In genomic region chr6:71489736-71490135, GRCh38 we compare ENCODE assay signal across 10 cellular contexts.
DNase-seq lines count a peak whose midpoint lies in the region; ATAC-seq and TF ChIP-seq lines count a peak whose summit lies in the region.
"Had no signal": no experiment of that assay in that cellular context is flagged by ENCODE, and none has a peak within 500 bp of the region (broad histone marks: within the 10 kb centered on the region; RNA-seq: fewer than 3 reads in every experiment).

No MANE protein-coding gene starts in this region.

- peak; percentile 78 for ATAC-seq in upper lobe of right lung
- no peak for ATAC-seq in GM21723 (IDR thresholded peaks at IDR 0.05; ENCODE audit: unreplicated experiment)
- no peak for ATAC-seq in Right ventricle myocardium inferior
- ATAC-seq: natural killer cell treated with Interleukin-12 subunit alpha and Interleukin-12 subunit beta and Interleukin-15 and Interleukin-18, amount 100 ng/mL, for 72 hours had no signal

- H3K4me1 ChIP-seq in upper lobe of right lung = peaks cover 11% of the 10 kb centered on the region

- DNase-seq in HK-2 (ENCODE audit: unreplicated experiment) (peak; percentile 53), astrocyte of the hippocampus (ENCODE audit: low read depth, low spot score) (peak; percentile 92), iris pigment epithelial cell (ENCODE audit: low read depth) (peak; percentile 95), upper lobe of right lung (no peak), Right ventricle myocardium inferior (ENCODE audit: missing footprints) (no peak), NCI-H1694 treated with DMSO at 0.1 percent for 48 hours (lab: John Stamatoyannopoulos, UW) (no peak)
- DNase-seq: Karpas-422, SHP77 treated with DMSO at 0.1 percent for 48 hours had no signal

- no peak for TF ChIP-seq CTCF in upper lobe of right lung (IDR thresholded peaks at IDR 0.05)

- H3K36me3 ChIP-seq in upper lobe of right lung = no peaks in the 10 kb centered on the region

- no peaks in the 10 kb centered on the region for H3K9me3 ChIP-seq in upper lobe of right lung

- H3K27ac ChIP-seq in upper lobe of right lung = no peak overlapping the region

- H3K4me3 ChIP-seq in upper lobe of right lung = no peak overlapping the region

- no peaks in the 10 kb centered on the region for H3K27me3 ChIP-seq in upper lobe of right lung

- intact Hi-C loops in upper lobe of right lung (cut with DNase I) (no loop called here), Right ventricle myocardium inferior (cut with DNase I) (loop anchor here (10.0 kb wide), 1 partner anchor 295 kb away; no protein-coding TSS in a partner anchor)

Comparison
In these comparisons a context has a peak if more than half of its experiments do, and no peak if none do; other contexts are left out.
1. DNase-seq: peak in HK-2 (single experiment), astrocyte of the hippocampus (single experiment) and iris pigment epithelial cell (single experiment); none in upper lobe of right lung (single experiment), Right ventricle myocardium inferior (single experiment) and NCI-H1694 treated with DMSO at 0.1 percent for 48 hours (single experiment).